In genomic region chr11:9573775-9574555, GRCh38 we compare ENCODE assay signal across 8 cellular contexts. TPM values are rescaled to one million over a fixed set of nuclear protein-coding genes. Genes with fewer than 3 reads are reported as not detected.
A peak's percentile ranks its signal among the peaks of the same experiment; 100 is the strongest.
DNase-seq lines count a peak whose midpoint lies in the region; ATAC-seq and TF ChIP-seq lines count a peak whose summit lies in the region.

No MANE protein-coding gene starts in this region.

- peaks cover 0 to 1% of the 10 kb centered on the region in 2 donors for H3K36me3 Mint-ChIP-seq in CD14-positive monocyte
- H3K36me3 Mint-ChIP-seq in activated T-helper 1 cell treated with anti-CD3 and anti-CD28 coated beads, Interleukin-12 subunit alpha, Interleukin-12 subunit beta, Interleukin-2, Interleukin-4 antibody, amounts not matched to agents 30 ng/mL and 10 ng/mL and 1 ng/mL, durations not matched to agents 14 hours and 24 hours and 36 hours (ENCODE audit: low read depth), result peaks cover 33% of the 10 kb centered on the region

- no peak for TF ChIP-seq CTCF in CD14-positive monocyte (IDR thresholded peaks at IDR 0.05)

- peak overlapping the region; percentile 85 to 89 for H3K4me3 Mint-ChIP-seq in CD14-positive monocyte
- peak overlapping the region; percentile 85 for H3K4me3 Mint-ChIP-seq in activated T-helper 1 cell treated with anti-CD3 and anti-CD28 coated beads, Interleukin-12 subunit alpha, Interleukin-12 subunit beta, Interleukin-2, Interleukin-4 antibody, amounts not matched to agents 30 ng/mL and 10 ng/mL and 1 ng/mL, durations not matched to agents 14 hours and 24 hours and 36 hours

- ATAC-seq in GM18867 (IDR thresholded peaks at IDR 0.05; ENCODE audit: unreplicated experiment) (peak; percentile 3), HG03196 (IDR thresholded peaks at IDR 0.05; ENCODE audit: unreplicated experiment) (peak; percentile 7), left cardiac atrium (peak in 1 of 2 donors; percentile 12), esophagus mucosa (no peak)

- intact Hi-C loops in CD14-positive monocyte (cut with micrococcal nuclease), result loop anchor here in 1 of 2 donors (2.0 to 10.0 kb wide), 4 partner anchors 37 to 181 kb away; partner anchors contain the start of gene SWAP70
- intact Hi-C loops in activated T-helper 1 cell treated with anti-CD3 and anti-CD28 coated beads, Interleukin-12 subunit alpha, Interleukin-12 subunit beta, Interleukin-2, Interleukin-4 antibody, amounts not matched to agents 30 ng/mL and 10 ng/mL and 1 ng/mL, durations not matched to agents 14 hours and 24 hours and 36 hours (cut with micrococcal nuclease), result loop anchor here (1.0 to 10.0 kb wide), 10 partner anchors 27 to 1231 kb away; partner anchors contain the start of genes DENND5A, EIF4G2, NRIP3 and RPL27A
- intact Hi-C loops in left cardiac atrium (cut with DNase I), result no loop called here

- peak; percentile 47 for DNase-seq in CD14-positive monocyte (ENCODE audit: low spot score)
- peak; percentile 19 for DNase-seq in activated T-helper 1 cell treated with anti-CD3 and anti-CD28 coated beads, Interleukin-12 subunit alpha, Interleukin-12 subunit beta, Interleukin-2, Interleukin-4 antibody, amounts not matched to agents 30 ng/mL and 10 ng/mL and 1 ng/mL, durations not matched to agents 14 hours and 24 hours and 36 hours (ENCODE audit: low spot score)
- peak; percentile 40 for DNase-seq in left cardiac atrium
- no peak for DNase-seq in skeletal muscle cell (ENCODE audit: low read depth)
- no peak for DNase-seq in KG1 (lab: John Stamatoyannopoulos, UW)

- H3K4me1 Mint-ChIP-seq in CD14-positive monocyte, result peaks cover 38% of the 10 kb centered on the region
- H3K4me1 Mint-ChIP-seq in activated T-helper 1 cell treated with anti-CD3 and anti-CD28 coated beads, Interleukin-12 subunit alpha, Interleukin-12 subunit beta, Interleukin-2, Interleukin-4 antibody, amounts not matched to agents 30 ng/mL and 10 ng/mL and 1 ng/mL, durations not matched to agents 14 hours and 24 hours and 36 hours (ENCODE audit: low read depth), result peaks cover 41% of the 10 kb centered on the region

- peaks cover 0 to 3% (median 0%) of the 10 kb centered on the region in 3 donors for H3K27me3 Mint-ChIP-seq in CD14-positive monocyte (ENCODE audit: low read depth in 3 of 3)
- peaks cover 7% of the 10 kb centered on the region for H3K27me3 Mint-ChIP-seq in activated T-helper 1 cell treated with anti-CD3 and anti-CD28 coated beads, Interleukin-12 subunit alpha, Interleukin-12 subunit beta, Interleukin-2, Interleukin-4 antibody, amounts not matched to agents 30 ng/mL and 10 ng/mL and 1 ng/mL, durations not matched to agents 14 hours and 24 hours and 36 hours (ENCODE audit: insufficient read depth)

- H3K4me3 ChIP-seq in skeletal muscle cell (ENCODE audit: low read depth, low read length), result peak overlapping the region; percentile 88

- peak overlapping the region in 1 of 7 donors; percentile 60 for H3K27ac Mint-ChIP-seq in CD14-positive monocyte
- H3K27ac Mint-ChIP-seq in activated T-helper 1 cell treated with anti-CD3 and anti-CD28 coated beads, Interleukin-12 subunit alpha, Interleukin-12 subunit beta, Interleukin-2, Interleukin-4 antibody, amounts not matched to agents 30 ng/mL and 10 ng/mL and 1 ng/mL, durations not matched to agents 14 hours and 24 hours and 36 hours, result peak overlapping the region; percentile 88

- no peaks in the 10 kb centered on the region for H3K9me3 Mint-ChIP-seq in CD14-positive monocyte
- no peaks in the 10 kb centered on the region for H3K9me3 Mint-ChIP-seq in activated T-helper 1 cell treated with anti-CD3 and anti-CD28 coated beads, Interleukin-12 subunit alpha, Interleukin-12 subunit beta, Interleukin-2, Interleukin-4 antibody, amounts not matched to agents 30 ng/mL and 10 ng/mL and 1 ng/mL, durations not matched to agents 14 hours and 24 hours and 36 hours

RNA-seq across cellular contexts. Expression of gene WEE1, which starts 0.5 kb away (rescaled TPM):
- polyA plus RNA-seq in CD14-positive monocyte, result under 1 TPM; 0.05 to 0.22 TPM
- 51.4 and 54.2 TPM in 2 replicates for total RNA-seq in activated T-helper 1 cell treated with anti-CD3 and anti-CD28 coated beads, Interleukin-12 subunit alpha, Interleukin-12 subunit beta, Interleukin-2, Interleukin-4 antibody, amounts not matched to agents 30 ng/mL and 10 ng/mL and 1 ng/mL, durations not matched to agents 14 hours and 24 hours and 36 hours
- total RNA-seq in left cardiac atrium, result 10 to 100 TPM; 25.3 to 53.7 TPM
- total RNA-seq in esophagus mucosa, result 18.4 TPM

Comparison
In these comparisons a context has a peak if more than half of its experiments do, and no peak if none do; other contexts are left out.
1. DNase-seq: peak in CD14-positive monocyte (single experiment), activated T-helper 1 cell treated with anti-CD3 and anti-CD28 coated beads, Interleukin-12 subunit alpha, Interleukin-12 subunit beta, Interleukin-2, Interleukin-4 antibody, amounts not matched to agents 30 ng/mL and 10 ng/mL and 1 ng/mL, durations not matched to agents 14 hours and 24 hours and 36 hours (single experiment) and left cardiac atrium (single experiment); none in skeletal muscle cell (single experiment) and KG1 (single experiment).